9 cellular contexts compared by ENCODE assay signal in genomic region chr6:56772737-56773184, GRCh38.
DNase-seq lines count a peak whose midpoint lies in the region; ATAC-seq, FAIRE-seq and TF ChIP-seq lines count a peak whose summit lies in the region.
"Had no signal": no experiment of that assay in that cellular context is flagged by ENCODE, and none has a peak within 500 bp of the region (broad histone marks: within the 10 kb centered on the region; RNA-seq: fewer than 3 reads in every experiment).

No MANE protein-coding gene starts in this region.

- no peak overlapping the region for H2BK15ac ChIP-seq in IMR-90 (ENCODE audit: low read depth, low read length)

- H3K36me3 ChIP-seq in IMR-90 (ENCODE audit: control insufficient read depth, insufficient read depth, low read length) (no peaks in the 10 kb centered on the region), neural progenitor cell (no peaks in the 10 kb centered on the region), MM.1S (replicated peaks; ENCODE audit: insufficient read depth, low read length) (no peaks in the 10 kb centered on the region)

- H2AK9ac ChIP-seq in IMR-90 (replicated peaks; ENCODE audit: low read depth, low read length, poor library complexity), result no peak overlapping the region

- TF ChIP-seq CTCF in IMR-90 (conservative IDR thresholded peaks at IDR 0.05; ENCODE audit: low read depth, low read length), result 0 out of 2 replicates have a peak, but pooled peaks have one; percentile 11
- TF ChIP-seq CTCF in dorsolateral prefrontal cortex (IDR thresholded peaks at IDR 0.05 in 54 of 56, conservative IDR thresholded peaks at IDR 0.05 in 2 of 56; ENCODE audit: low read depth in 1 of 56, partially characterized antibody in 56 of 56), result no peak
- no peak for TF ChIP-seq CTCF in neural progenitor cell (IDR thresholded peaks at IDR 0.05)
- no peak for TF ChIP-seq CTCF in MM.1S (IDR thresholded peaks at IDR 0.05; ENCODE audit: low read length)

- peak; percentile 87 for FAIRE-seq in GM12892 (lab: Jason Lieb, UNC)

- no peak overlapping the region for H3K4ac ChIP-seq in IMR-90 (ENCODE audit: low read depth, low read length)

- dilution Hi-C loops in IMR-90 (cut with HindIII; ENCODE audit: low sequenced_read_pairs, unreplicated experiment), result no loop called here

- in situ Hi-C loops in IMR-90 (cut with MboI; ENCODE audit: low sequenced_read_pairs), result no loop called here

- H2BK20ac ChIP-seq in IMR-90 (ENCODE audit: low read depth, low read length), result no peak overlapping the region

- peaks cover 3% of the 10 kb centered on the region for H3K9me3 Mint-ChIP-seq in neural progenitor cell

- H3K18ac ChIP-seq in IMR-90 (ENCODE audit: low read depth, low read length), result no peak overlapping the region

- H3K27ac Mint-ChIP-seq in neural progenitor cell, result no peak overlapping the region

- TF ChIP-seq POLR2A in GM12892 (IDR thresholded peaks at IDR 0.05; ENCODE audit: low read depth, low read length), result no peak
- no peak for TF ChIP-seq POLR2A in IMR-90 (IDR thresholded peaks at IDR 0.05; ENCODE audit: low read depth, low read length)

- H3K4me1 Mint-ChIP-seq in neural progenitor cell, result peaks cover 8% of the 10 kb centered on the region

- ATAC-seq in IMR-90 (ENCODE audit: low read depth), result peak; percentile 67

- peak; percentile 36; the same call in 1 of the 2 replicates for TF ChIP-seq RAD21 in IMR-90 (IDR thresholded peaks at IDR 0.05; ENCODE audit: low read length)

- peak overlapping the region; percentile 62; the same call in 1 of the 2 replicates for H2AK5ac ChIP-seq in IMR-90 (ENCODE audit: low read depth, low read length)

- no peak overlapping the region for H3K56ac ChIP-seq in IMR-90 (ENCODE audit: extremely low read depth, insufficient read depth, low read length)

- H4K20me1 ChIP-seq in IMR-90 (ENCODE audit: insufficient read depth, low read length), result peaks cover 63% of the 10 kb centered on the region
- H4K20me1 ChIP-seq in neural progenitor cell (ENCODE audit: low read depth), result peaks cover 85% of the 10 kb centered on the region
- H4K20me1 ChIP-seq in MM.1S (ENCODE audit: insufficient read depth, low read length), result no peaks in the 10 kb centered on the region

- BruUV-seq in IMR-90 (replicated peaks; lab: Mats Ljungman, UMichigan), result no TSS peak

- intact Hi-C loops in IMR-90 (cut with micrococcal nuclease) (no loop called here), dorsolateral prefrontal cortex (cut with DNase I) (loop anchor here in 1 of 2 donors (10.0 kb wide), 1 partner anchor 182 kb away; the partner anchor contains the start of gene BEND6)

- no peak overlapping the region; the same call in 1 of the 2 replicates for H4K91ac ChIP-seq in IMR-90 (ENCODE audit: insufficient read depth, low read depth, low read length)

- no peaks in the 10 kb centered on the region for H3K27me3 Mint-ChIP-seq in neural progenitor cell (ENCODE audit: insufficient read depth, low read depth)

- H3F3A ChIP-seq in neural progenitor cell (ENCODE audit: low read depth) (peaks cover 5% of the 10 kb centered on the region), MM.1S (ENCODE audit: insufficient read depth, low read length) (peaks cover 6% of the 10 kb centered on the region)

- H3K4me3 Mint-ChIP-seq in neural progenitor cell, result no peak overlapping the region

- H3K9me3 ChIP-seq in IMR-90 (ENCODE audit: control insufficient read depth, insufficient read depth, low read length) (no peaks in the 10 kb centered on the region), neural progenitor cell (ENCODE audit: low read depth) (no peaks in the 10 kb centered on the region), MM.1S (replicated peaks; ENCODE audit: insufficient read depth, low read length) (no peaks in the 10 kb centered on the region)

- no peak overlapping the region for H4K8ac ChIP-seq in IMR-90 (ENCODE audit: low read depth in 2 of 2, low read length in 2 of 2)

- H3K9ac ChIP-seq in IMR-90 (ENCODE audit: low read depth, low read length) (no peak overlapping the region), neural progenitor cell (no peak overlapping the region), MM.1S (ENCODE audit: low read length) (no peak overlapping the region)

- H3K9me1 ChIP-seq in IMR-90 (ENCODE audit: insufficient read depth, low read length), result peaks cover 19% of the 10 kb centered on the region

- H3K27ac ChIP-seq in IMR-90 (ENCODE audit: insufficient read depth, low read length), result no peak overlapping the region
- H3K27ac ChIP-seq in dorsolateral prefrontal cortex, result peak overlapping the region in 36 of 59 donors; percentile 4 to 70 (median 38)
- H3K27ac ChIP-seq in neural progenitor cell, result no peak overlapping the region
- H3K27ac ChIP-seq in MM.1S (ENCODE audit: low read length), result no peak overlapping the region

- no peaks in the 10 kb centered on the region for H3K9me2 ChIP-seq in MM.1S (replicated peaks; ENCODE audit: insufficient read depth, low read length)

- peaks cover 20 to 64% of the 10 kb centered on the region in 2 experiments; a peak in 3 of 4 replicates for H3K79me1 ChIP-seq in IMR-90 (ENCODE audit: low read depth in 1 of 2, low read length in 2 of 2)

- H3K27me3 ChIP-seq in IMR-90 (ENCODE audit: control insufficient read depth, insufficient read depth, low read length) (no peaks in the 10 kb centered on the region), dorsolateral prefrontal cortex (no peaks in the 10 kb centered on the region), neural progenitor cell (no peaks in the 10 kb centered on the region), MM.1S (replicated peaks; ENCODE audit: insufficient read depth, low read length) (no peaks in the 10 kb centered on the region)

- WGBS in IMR-90 (ENCODE audit: extremely low coverage in 2 of 2, insufficient read length in 1 of 2), 2 experiments, result no CpG with 5 or more reads among the region's 1 CpG

- CTCF ChIA-PET in IMR-90 (lab: Yijun Ruan, JAX), result no interaction called here

- H3K4me3 ChIP-seq in IMR-90 (ENCODE audit: insufficient read depth, low read depth, low read length) (no peak overlapping the region), dorsolateral prefrontal cortex (no peak overlapping the region), neural progenitor cell (no peak overlapping the region), MM.1S (ENCODE audit: low read length) (no peak overlapping the region)

- H3K79me2 ChIP-seq in neural progenitor cell (ENCODE audit: low read depth), result peaks cover 100% of the 10 kb centered on the region
- peaks cover 67% of the 10 kb centered on the region for H3K79me2 ChIP-seq in MM.1S (ENCODE audit: low read length)

- H3K4me1 ChIP-seq in IMR-90 (ENCODE audit: control insufficient read depth, insufficient read depth, low read length) (peaks cover 5% of the 10 kb centered on the region), neural progenitor cell (peaks cover 23% of the 10 kb centered on the region), MM.1S (ENCODE audit: low read length) (peaks cover 43% of the 10 kb centered on the region)

- no peak for DNase-seq in GM12892 (ENCODE audit: insufficient read length)
- DNase-seq in IMR-90, result peak; percentile 93
- DNase-seq in dorsolateral prefrontal cortex, result peak in 3 of 10 donors; percentile 18 to 62 (median 40)
- DNase-seq in neural progenitor cell (ENCODE audit: low spot score), result peak; percentile 21
- no peak for DNase-seq in SKM-1 treated with dmso at 0.1 percent for 144 hours (lab: John Stamatoyannopoulos, UW; ENCODE audit: unreplicated experiment)
- DNase-seq in foreskin melanocyte, result no peak
- no peak for DNase-seq in activated CD4-positive, CD25-positive, alpha-beta regulatory T cell (lab: John Stamatoyannopoulos, UW)
- no peak for DNase-seq in MM.1S
- DNase-seq: activated CD8-positive, alpha-beta memory T cell treated with anti-CD3 and anti-CD28 coated beads for 24 hours had no signal

- peak overlapping the region; percentile 30; the same call in 1 of the 2 replicates for H3K4me2 ChIP-seq in IMR-90 (ENCODE audit: low read depth, low read length)
- H3K4me2 ChIP-seq in neural progenitor cell, result no peak overlapping the region
- H3K4me2 ChIP-seq in MM.1S (ENCODE audit: low read depth, low read length), result no peak overlapping the region

- peak overlapping the region; percentile 48 for H2BK5ac ChIP-seq in IMR-90 (ENCODE audit: low read depth, low read length, poor library complexity, severe bottlenecking)

- H3K14ac ChIP-seq in IMR-90 (replicated peaks; ENCODE audit: low read depth, low read length), result no peak overlapping the region

- peaks cover 9% of the 10 kb centered on the region for H3K36me3 Mint-ChIP-seq in neural progenitor cell

- POLR2A ChIA-PET in IMR-90 (lab: Charles Lee; ENCODE audit: unreplicated experiment), result no interaction called here

- no peak overlapping the region for H2BK120ac ChIP-seq in IMR-90 (ENCODE audit: low read depth, low read length)

- no peak overlapping the region for H2AFZ ChIP-seq in IMR-90 (replicated peaks; ENCODE audit: low read length, poor library complexity)
- no peak overlapping the region for H2AFZ ChIP-seq in neural progenitor cell (replicated peaks)
- H2AFZ ChIP-seq in MM.1S (ENCODE audit: low read length), result no peak overlapping the region

- H4K5ac ChIP-seq in IMR-90 (ENCODE audit: low read depth, low read length), result no peak overlapping the region

- H3K23ac ChIP-seq in IMR-90 (ENCODE audit: low read depth, low read length), result no peak overlapping the region

TF ChIP-seq in IMR-90, 13 proteins besides CTCF, POLR2A, EP300 and RAD21 (continues in another document):
- TF ChIP-seq MXI1 (IDR thresholded peaks at IDR 0.05; ENCODE audit: borderline replicate concordance, low read depth, low read length), result peak; percentile 95
- no peak for TF ChIP-seq FOS (IDR thresholded peaks at IDR 0.05; ENCODE audit: low read depth, low read length)
- TF ChIP-seq, protein P1, sequence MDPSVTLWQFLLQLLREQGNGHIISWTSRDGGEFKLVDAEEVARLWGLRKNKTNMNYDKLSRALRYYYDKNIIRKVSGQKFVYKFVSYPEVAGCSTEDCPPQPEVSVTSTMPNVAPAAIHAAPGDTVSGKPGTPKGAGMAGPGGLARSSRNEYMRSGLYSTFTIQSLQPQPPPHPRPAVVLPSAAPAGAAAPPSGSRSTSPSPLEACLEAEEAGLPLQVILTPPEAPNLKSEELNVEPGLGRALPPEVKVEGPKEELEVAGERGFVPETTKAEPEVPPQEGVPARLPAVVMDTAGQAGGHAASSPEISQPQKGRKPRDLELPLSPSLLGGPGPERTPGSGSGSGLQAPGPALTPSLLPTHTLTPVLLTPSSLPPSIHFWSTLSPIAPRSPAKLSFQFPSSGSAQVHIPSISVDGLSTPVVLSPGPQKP (IDR thresholded peaks at IDR 0.05; ENCODE audit: borderline replicate concordance, low read depth, low read length), result no peak
- no peak for TF ChIP-seq CHD1 (IDR thresholded peaks at IDR 0.05; ENCODE audit: low read depth, low read length)
- TF ChIP-seq MAZ (IDR thresholded peaks at IDR 0.05; ENCODE audit: borderline replicate concordance, low read depth, low read length), result no peak
- no peak for TF ChIP-seq NFE2L2 (IDR thresholded peaks at IDR 0.05; ENCODE audit: low read depth, low read length)
- TF ChIP-seq CEBPB (IDR thresholded peaks at IDR 0.05; ENCODE audit: low read depth, low read length), result 0 out of 2 replicates have a peak, but pooled peaks have one; percentile 16
- TF ChIP-seq SMC3 (IDR thresholded peaks at IDR 0.05; ENCODE audit: low read depth, low read length), result peak; percentile 16; the same call in 1 of the 2 replicates

Comparison
In these comparisons a context has a peak if more than half of its experiments do, and no peak if none do; other contexts are left out.
1. DNase-seq: peak in IMR-90 (single experiment) and neural progenitor cell (single experiment); none in GM12892 (single experiment), SKM-1 treated with dmso at 0.1 percent for 144 hours (single experiment), foreskin melanocyte (single experiment), activated CD4-positive, CD25-positive, alpha-beta regulatory T cell (0 of 4) and MM.1S (single experiment).
2. H3K27ac ChIP-seq: peak in dorsolateral prefrontal cortex (36 of 59); none in IMR-90 (single experiment), neural progenitor cell (single experiment) and MM.1S (single experiment).